ENCODE assay signal across 27 cellular contexts in genomic region chr15:39400002-39400401, GRCh38.
"Had no signal": no experiment of that assay in that cellular context is flagged by ENCODE, and none has a peak within 500 bp of the region (broad histone marks: within the 10 kb centered on the region; RNA-seq: fewer than 3 reads in every experiment).

No MANE protein-coding gene starts in this region.

- H3K27me3 Mint-ChIP-seq: activated naive CD8-positive, alpha-beta T cell; brain had no signal

- H3K4me3 ChIP-seq: breast epithelium, cardiac muscle cell, colonic mucosa had no signal

- DNase-seq: activated CD4-positive, alpha-beta memory T cell treated with anti-CD3 and anti-CD28 coated beads, Interleukin-2, amount 10 ng/mL, durations not matched to agents 7 days and 5 days; activated CD4-positive, alpha-beta T cell treated with anti-CD3 and anti-CD28 coated beads for 36 hours; activated CD4-positive, alpha-beta T cell treated with anti-CD3 and anti-CD28 coated beads, Interleukin-2, amount 10 ng/mL, durations not matched to agents 7 days and 5 days; activated CD4-positive, alpha-beta T cell treated with anti-CD3 and anti-CD28 coated beads, Interleukin-2, amount 50 U/mL, for 4 hours; activated CD4-positive, CD25-positive, alpha-beta regulatory T cell; activated CD4-positive, CD25-positive, alpha-beta regulatory T cell treated with anti-CD3 and anti-CD28 coated beads, Interleukin-2, amount 50 U/mL, for 72 hours; activated CD8-positive, alpha-beta memory T cell treated with anti-CD3 and anti-CD28 coated beads, Interleukin-2, amount 50 U/mL, for 48 hours; activated gamma-delta T cell; activated naive CD4-positive, alpha-beta T cell; activated naive CD4-positive, alpha-beta T cell treated with anti-CD3 and anti-CD28 coated beads, Interleukin-2, amount 50 U/mL, for 16 hours; activated T-cell treated with anti-CD3 and anti-CD28 coated beads for 4 hours; activated T-cell treated with anti-CD3 and anti-CD28 coated beads, Interleukin-2, amount 50 U/mL, for 24 hours; activated T-cell treated with anti-CD3 and anti-CD28 coated beads, Interleukin-2, amount 50 U/mL, for 72 hours; amygdala; aorta; central memory CD4-positive, alpha-beta T cell; cerebellar nuclear complex; colonic mucosa; effector CD8-positive, alpha-beta T cell; foreskin fibroblast; head of caudate nucleus; T-helper 2 cell had no signal

- H3K36me3 ChIP-seq: breast epithelium, cardiac muscle cell, colonic mucosa had no signal

- H3K27ac Mint-ChIP-seq: activated CD4-positive, alpha-beta memory T cell treated with anti-CD3 and anti-CD28 coated beads, Interleukin-2, amount 10 ng/mL, durations not matched to agents 7 days and 5 days; activated CD4-positive, alpha-beta T cell treated with anti-CD3 and anti-CD28 coated beads for 36 hours; activated CD4-positive, alpha-beta T cell treated with anti-CD3 and anti-CD28 coated beads, Interleukin-2, amount 10 ng/mL, durations not matched to agents 7 days and 5 days; activated naive CD8-positive, alpha-beta T cell; activated T-cell treated with anti-CD3 and anti-CD28 coated beads, Interleukin-2, amount 50 U/mL, for 24 hours; activated T-cell treated with anti-CD3 and anti-CD28 coated beads, Interleukin-2, amount 50 U/mL, for 72 hours; brain had no signal

- H3K4me3 Mint-ChIP-seq: activated CD4-positive, alpha-beta memory T cell treated with anti-CD3 and anti-CD28 coated beads, Interleukin-2, amount 10 ng/mL, durations not matched to agents 7 days and 5 days; activated CD4-positive, alpha-beta T cell treated with anti-CD3 and anti-CD28 coated beads for 36 hours; activated CD4-positive, alpha-beta T cell treated with anti-CD3 and anti-CD28 coated beads, Interleukin-2, amount 10 ng/mL, durations not matched to agents 7 days and 5 days; activated naive CD8-positive, alpha-beta T cell; activated T-cell treated with anti-CD3 and anti-CD28 coated beads, Interleukin-2, amount 50 U/mL, for 24 hours; activated T-cell treated with anti-CD3 and anti-CD28 coated beads, Interleukin-2, amount 50 U/mL, for 72 hours; brain had no signal

- H3K4me1 Mint-ChIP-seq: activated CD4-positive, alpha-beta memory T cell treated with anti-CD3 and anti-CD28 coated beads, Interleukin-2, amount 10 ng/mL, durations not matched to agents 7 days and 5 days; activated CD4-positive, alpha-beta T cell treated with anti-CD3 and anti-CD28 coated beads for 36 hours; activated CD4-positive, alpha-beta T cell treated with anti-CD3 and anti-CD28 coated beads, Interleukin-2, amount 10 ng/mL, durations not matched to agents 7 days and 5 days had no signal

- H3K4me1 ChIP-seq: breast epithelium, colonic mucosa had no signal

- H3K9me3 ChIP-seq: breast epithelium, colonic mucosa had no signal

- H3K27me3 ChIP-seq: breast epithelium, cardiac muscle cell, colonic mucosa had no signal

- H3K9me3 Mint-ChIP-seq: activated CD4-positive, alpha-beta memory T cell treated with anti-CD3 and anti-CD28 coated beads, Interleukin-2, amount 10 ng/mL, durations not matched to agents 7 days and 5 days; activated CD4-positive, alpha-beta T cell treated with anti-CD3 and anti-CD28 coated beads, Interleukin-2, amount 10 ng/mL, durations not matched to agents 7 days and 5 days; activated T-cell treated with anti-CD3 and anti-CD28 coated beads, Interleukin-2, amount 50 U/mL, for 24 hours; activated T-cell treated with anti-CD3 and anti-CD28 coated beads, Interleukin-2, amount 50 U/mL, for 72 hours had no signal

- ATAC-seq: activated CD4-positive, alpha-beta T cell treated with anti-CD3 and anti-CD28 coated beads for 36 hours; activated T-cell treated with anti-CD3 and anti-CD28 coated beads, Interleukin-2, amount 50 U/mL, for 72 hours; esophagus mucosa had no signal

- H3K27ac ChIP-seq: breast epithelium, colonic mucosa had no signal

- H3K36me3 Mint-ChIP-seq: activated naive CD8-positive, alpha-beta T cell; brain had no signal
